2 cellular contexts compared by ENCODE assay signal in genomic region chr2:157164891-157165290, GRCh38.
TF ChIP-seq lines count a peak whose summit lies in the region.

No MANE protein-coding gene starts in this region.

TF ChIP-seq in IMR-90, 13 proteins besides CTCF, POLR2A, EP300 and RAD21:
- no peak for TF ChIP-seq ELK1 (IDR thresholded peaks at IDR 0.05; ENCODE audit: borderline replicate concordance, low read depth, low read length)
- TF ChIP-seq CHD1 (IDR thresholded peaks at IDR 0.05; ENCODE audit: low read depth, low read length), result no peak
- TF ChIP-seq CEBPB (IDR thresholded peaks at IDR 0.05; ENCODE audit: low read depth, low read length), result no peak
- TF ChIP-seq SMC3 (IDR thresholded peaks at IDR 0.05; ENCODE audit: low read depth, low read length), result no peak
- no peak for TF ChIP-seq MXI1 (IDR thresholded peaks at IDR 0.05; ENCODE audit: borderline replicate concordance, low read depth, low read length)
- no peak for TF ChIP-seq RFX5 (IDR thresholded peaks at IDR 0.05; ENCODE audit: low read depth, low read length)
- no peak for TF ChIP-seq NFE2L2 (IDR thresholded peaks at IDR 0.05; ENCODE audit: low read depth, low read length)
- no peak for TF ChIP-seq FOS (IDR thresholded peaks at IDR 0.05; ENCODE audit: low read depth, low read length)
- TF ChIP-seq USF2 (IDR thresholded peaks at IDR 0.05; ENCODE audit: low read depth, low read length), result no peak
- no peak for TF ChIP-seq MAFK (IDR thresholded peaks at IDR 0.05; ENCODE audit: low read depth, low read length)

TF ChIP-seq in K562, 482 proteins besides CTCF, POLR2A, EP300 and RAD21:
- TF ChIP-seq MEF2D (tag; conservative IDR thresholded peaks at IDR 0.05; ENCODE audit: low read depth) (no peak), PML (IDR thresholded peaks at IDR 0.05; ENCODE audit: low read length) (no peak), CBX5 (IDR thresholded peaks at IDR 0.05; ENCODE audit: borderline replicate concordance, low read depth) (peak; percentile 64; the same call in 1 of the 2 replicates), GATA2 (CRISPR knock-in tag; IDR thresholded peaks at IDR 0.05) (no peak), TCFL5 (CRISPR knock-in tag; conservative IDR thresholded peaks at IDR 0.05) (no peak), ZNF79 (CRISPR knock-in tag; IDR thresholded peaks at IDR 0.05; ENCODE audit: low read depth) (no peak), ESRRB (CRISPR knock-in tag; IDR thresholded peaks at IDR 0.05; ENCODE audit: borderline replicate concordance) (no peak), CBX3 (IDR thresholded peaks at IDR 0.05; ENCODE audit: borderline replicate concordance in 1 of 2, low read length in 2 of 2) (peak in 1 of 2 experiments; percentile 92; a peak in 1 of 3 replicates), ZNF347 (CRISPR knock-in tag; IDR thresholded peaks at IDR 0.05; ENCODE audit: low read depth) (no peak), GTF2A2 (tag; IDR thresholded peaks at IDR 0.05) (no peak), ZNF384 (IDR thresholded peaks at IDR 0.05; ENCODE audit: low read depth, low read length) (no peak), BCLAF1 (IDR thresholded peaks at IDR 0.05; ENCODE audit: borderline replicate concordance in 1 of 2, control insufficient read depth in 1 of 2, low read depth in 2 of 2, low read length in 1 of 2) (no peak), PURB (CRISPR knock-in tag; IDR thresholded peaks at IDR 0.05; ENCODE audit: low read depth) (no peak), THRAP3 (IDR thresholded peaks at IDR 0.05; ENCODE audit: borderline replicate concordance) (no peak), MTA1 (IDR thresholded peaks at IDR 0.05; ENCODE audit: borderline replicate concordance) (no peak), ZHX1 (conservative IDR thresholded peaks at IDR 0.05; ENCODE audit: low read length) (no peak), KAT2B (IDR thresholded peaks at IDR 0.05; ENCODE audit: low read depth, low read length) (no peak), CBFA2T3 (IDR thresholded peaks at IDR 0.05) (no peak), TRIM24 (IDR thresholded peaks at IDR 0.05) (peak in 1 of 2 experiments; percentile 51; a peak in 2 of 4 replicates), RBM17 (IDR thresholded peaks at IDR 0.05; ENCODE audit: borderline replicate concordance, low read depth, low read length) (no peak), DIDO1 (tag; IDR thresholded peaks at IDR 0.05; ENCODE audit: low read depth) (no peak), MEIS2 (IDR thresholded peaks at IDR 0.05; ENCODE audit: partially characterized antibody) (no peak), TRIM28 (IDR thresholded peaks at IDR 0.05) (peak; percentile 69; the same call in 1 of the 2 replicates), NELFE (IDR thresholded peaks at IDR 0.05; ENCODE audit: insufficient read depth, insufficient read length) (no peak), EWSR1 (IDR thresholded peaks at IDR 0.05; ENCODE audit: borderline replicate concordance, low read depth, partially characterized antibody) (no peak)
- TF ChIP-seq, protein P1, sequence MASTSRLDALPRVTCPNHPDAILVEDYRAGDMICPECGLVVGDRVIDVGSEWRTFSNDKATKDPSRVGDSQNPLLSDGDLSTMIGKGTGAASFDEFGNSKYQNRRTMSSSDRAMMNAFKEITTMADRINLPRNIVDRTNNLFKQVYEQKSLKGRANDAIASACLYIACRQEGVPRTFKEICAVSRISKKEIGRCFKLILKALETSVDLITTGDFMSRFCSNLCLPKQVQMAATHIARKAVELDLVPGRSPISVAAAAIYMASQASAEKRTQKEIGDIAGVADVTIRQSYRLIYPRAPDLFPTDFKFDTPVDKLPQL (IDR thresholded peaks at IDR 0.05; ENCODE audit: extremely low read depth, insufficient read length), result no peak
- TF ChIP-seq, protein P2, sequence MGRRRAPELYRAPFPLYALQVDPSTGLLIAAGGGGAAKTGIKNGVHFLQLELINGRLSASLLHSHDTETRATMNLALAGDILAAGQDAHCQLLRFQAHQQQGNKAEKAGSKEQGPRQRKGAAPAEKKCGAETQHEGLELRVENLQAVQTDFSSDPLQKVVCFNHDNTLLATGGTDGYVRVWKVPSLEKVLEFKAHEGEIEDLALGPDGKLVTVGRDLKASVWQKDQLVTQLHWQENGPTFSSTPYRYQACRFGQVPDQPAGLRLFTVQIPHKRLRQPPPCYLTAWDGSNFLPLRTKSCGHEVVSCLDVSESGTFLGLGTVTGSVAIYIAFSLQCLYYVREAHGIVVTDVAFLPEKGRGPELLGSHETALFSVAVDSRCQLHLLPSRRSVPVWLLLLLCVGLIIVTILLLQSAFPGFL (CRISPR knock-in tag; IDR thresholded peaks at IDR 0.05), result no peak
- TF ChIP-seq, protein P3, sequence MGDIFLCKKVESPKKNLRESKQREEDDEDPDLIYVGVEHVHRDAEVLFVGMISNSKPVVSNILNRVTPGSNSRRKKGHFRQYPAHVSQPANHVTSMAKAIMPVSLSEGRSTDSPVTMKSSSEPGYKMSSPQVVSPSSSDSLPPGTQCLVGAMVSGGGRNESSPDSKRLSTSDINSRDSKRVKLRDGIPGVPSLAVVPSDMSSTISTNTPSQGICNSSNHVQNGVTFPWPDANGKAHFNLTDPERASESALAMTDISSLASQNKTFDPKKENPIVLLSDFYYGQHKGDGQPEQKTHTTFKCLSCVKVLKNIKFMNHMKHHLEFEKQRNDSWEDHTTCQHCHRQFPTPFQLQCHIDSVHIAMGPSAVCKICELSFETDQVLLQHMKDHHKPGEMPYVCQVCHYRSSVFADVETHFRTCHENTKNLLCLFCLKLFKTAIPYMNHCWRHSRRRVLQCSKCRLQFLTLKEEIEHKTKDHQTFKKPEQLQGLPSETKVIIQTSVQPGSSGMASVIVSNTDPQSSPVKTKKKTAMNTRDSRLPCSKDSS (IDR thresholded peaks at IDR 0.05; ENCODE audit: low read depth, partially characterized antibody), result peak; percentile 59
